Comparison of ENCODE assay signal across 12 cellular contexts in the genomic region with DNA sequence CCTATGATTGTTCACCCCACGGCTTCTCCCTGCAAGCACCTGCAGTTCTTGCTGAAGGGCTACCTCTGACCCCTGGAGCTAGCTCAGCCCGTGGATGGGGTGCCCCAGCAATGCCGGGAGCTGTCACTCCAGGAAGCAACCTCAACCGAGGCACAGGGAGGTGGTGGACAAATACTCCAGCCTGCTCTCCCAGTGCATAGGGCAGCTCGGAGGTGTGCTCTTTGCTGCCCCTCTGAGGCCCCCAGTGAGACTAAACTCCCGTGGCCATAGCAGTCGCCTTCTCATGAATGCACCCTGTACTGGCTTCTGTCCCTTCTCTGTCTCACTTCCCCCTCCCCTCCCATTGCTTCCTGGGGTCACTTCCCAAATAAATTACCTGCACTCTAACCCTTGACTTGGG. TPM values are rescaled to one million over a fixed set of nuclear protein-coding genes. Genes with fewer than 3 reads are reported as not detected.
DNase-seq lines count a peak whose midpoint lies in the region; ATAC-seq, FAIRE-seq and TF ChIP-seq lines count a peak whose summit lies in the region.
"Had no signal": no experiment of that assay in that cellular context is flagged by ENCODE, and none has a peak within 500 bp of the region (broad histone marks: within the 10 kb centered on the region; RNA-seq: fewer than 3 reads in every experiment).

No MANE protein-coding gene starts in this region.

- H3K4me1 ChIP-seq in Caco-2, result no peaks in the 10 kb centered on the region
- no peaks in the 10 kb centered on the region for H3K4me1 ChIP-seq in HAP-1
- no peaks in the 10 kb centered on the region for H3K4me1 ChIP-seq in RWPE2 (ENCODE audit: insufficient read depth, poor library complexity, severe bottlenecking)

- no peaks in the 10 kb centered on the region for H3K27me3 Mint-ChIP-seq in Caco-2 (ENCODE audit: insufficient read depth, unreplicated experiment)
- peaks cover 47% of the 10 kb centered on the region for H3K27me3 Mint-ChIP-seq in stimulated activated memory B cell treated with anti-CD40 and anti-IgM and Interleukin-4, amounts not matched to agents 10 μg/mL and 1 μg/mL and 100 μg/mL, for 72 hours

- H3K4me3 Mint-ChIP-seq in Caco-2 (ENCODE audit: unreplicated experiment), result no peak overlapping the region
- H3K4me3 Mint-ChIP-seq in stimulated activated memory B cell treated with anti-CD40 and anti-IgM and Interleukin-4, amounts not matched to agents 10 μg/mL and 1 μg/mL and 100 μg/mL, for 72 hours, result no peak overlapping the region
- H3K4me3 Mint-ChIP-seq: T-helper 1 cell treated with Interleukin-12 subunit alpha and Interleukin-12 subunit beta and Interleukin-4 antibody, amounts not matched to agents 30 μg/mL and 1 μg/mL, for 36 hours had no signal

- no peaks in the 10 kb centered on the region for H3K36me3 Mint-ChIP-seq in Caco-2 (ENCODE audit: insufficient read depth, unreplicated experiment)
- no peaks in the 10 kb centered on the region for H3K36me3 Mint-ChIP-seq in stimulated activated memory B cell treated with anti-CD40 and anti-IgM and Interleukin-4, amounts not matched to agents 10 μg/mL and 1 μg/mL and 100 μg/mL, for 72 hours

- peak; percentile 33; the same call in 1 of the 3 replicates for ATAC-seq in RWPE2 (ENCODE audit: low read depth)
- no peak for ATAC-seq in stimulated activated memory B cell treated with anti-CD40 and anti-IgM and Interleukin-4, amounts not matched to agents 10 μg/mL and 1 μg/mL and 100 μg/mL, for 72 hours
- no peak for ATAC-seq in HG02981 (IDR thresholded peaks at IDR 0.05; ENCODE audit: unreplicated experiment)

- TF ChIP-seq CTCF in Caco-2 (IDR thresholded peaks at IDR 0.05; ENCODE audit: insufficient read depth in 1 of 2, low read depth in 1 of 2, low read length in 1 of 2, severe bottlenecking in 1 of 2, unreplicated experiment in 1 of 2) (peak; percentile 33 to 64), RWPE2 (IDR thresholded peaks at IDR 0.05; ENCODE audit: poor library complexity, severe bottlenecking) (no peak)

- H3K27ac ChIP-seq in RWPE2 (ENCODE audit: poor library complexity, severe bottlenecking), result no peak overlapping the region
- H3K27ac ChIP-seq: skin epidermis had no signal

- in situ Hi-C loops in HAP-1 (cut with MboI; ENCODE audit: low sequenced_read_pairs), result no loop called here

- CTCF ChIA-PET in Caco-2 (lab: Charles Lee), result interaction anchor here (0.6 to 1.9 kb wide), 3 partner anchors 10 to 41 kb away, joined by 3 to 10 read pairs (median 4); no protein-coding TSS in a partner anchor

- no peak overlapping the region for H3K27ac Mint-ChIP-seq in Caco-2 (ENCODE audit: unreplicated experiment)
- no peak overlapping the region for H3K27ac Mint-ChIP-seq in stimulated activated memory B cell treated with anti-CD40 and anti-IgM and Interleukin-4, amounts not matched to agents 10 μg/mL and 1 μg/mL and 100 μg/mL, for 72 hours
- H3K27ac Mint-ChIP-seq: T-helper 1 cell treated with Interleukin-12 subunit alpha and Interleukin-12 subunit beta and Interleukin-4 antibody, amounts not matched to agents 30 μg/mL and 1 μg/mL, for 36 hours had no signal

- H3K4me1 Mint-ChIP-seq in Caco-2 (ENCODE audit: low read depth, unreplicated experiment), result no peaks in the 10 kb centered on the region
- peaks cover 9% of the 10 kb centered on the region for H3K4me1 Mint-ChIP-seq in stimulated activated memory B cell treated with anti-CD40 and anti-IgM and Interleukin-4, amounts not matched to agents 10 μg/mL and 1 μg/mL and 100 μg/mL, for 72 hours

- no TSS peak for BruUV-seq in Caco-2 (replicated peaks; lab: Mats Ljungman, UMichigan)

- no peak overlapping the region for H3K4me3 ChIP-seq in Caco-2 (ENCODE audit: low read depth, low read length)
- no peak overlapping the region for H3K4me3 ChIP-seq in HAP-1
- no peak overlapping the region for H3K4me3 ChIP-seq in RWPE2 (ENCODE audit: severe bottlenecking)
- H3K4me3 ChIP-seq: skin epidermis had no signal

- H3K36me3 ChIP-seq in Caco-2 (ENCODE audit: control insufficient read depth, insufficient read depth, low read length) (no peaks in the 10 kb centered on the region), HAP-1 (replicated peaks) (no peaks in the 10 kb centered on the region), RWPE2 (ENCODE audit: low read depth) (no peaks in the 10 kb centered on the region)

- intact Hi-C loops in Caco-2 (cut with micrococcal nuclease; ENCODE audit: unreplicated experiment), result no loop called here

- no peak for FAIRE-seq in RCC 7860 (lab: Jason Lieb, UNC)

- H3K9me3 ChIP-seq in Caco-2, result no peaks in the 10 kb centered on the region
- H3K9me3 ChIP-seq in HAP-1, result no peaks in the 10 kb centered on the region
- H3K9me3 ChIP-seq in RWPE2 (ENCODE audit: severe bottlenecking), result no peaks in the 10 kb centered on the region

- POLR2A ChIA-PET in Caco-2 (lab: Charles Lee), result interaction anchor here (0.6 kb wide), 1 partner anchor 84 kb away, joined by 3 read pairs; no protein-coding TSS in a partner anchor

- H3K27me3 ChIP-seq in Caco-2 (replicated peaks; ENCODE audit: control insufficient read depth, insufficient read depth, low read length) (no peaks in the 10 kb centered on the region), HAP-1 (ENCODE audit: low read depth) (no peaks in the 10 kb centered on the region), RWPE2 (ENCODE audit: insufficient read depth, poor library complexity, severe bottlenecking) (no peaks in the 10 kb centered on the region)

- no peaks in the 10 kb centered on the region for H3K9me3 Mint-ChIP-seq in Caco-2 (ENCODE audit: unreplicated experiment)
- H3K9me3 Mint-ChIP-seq in stimulated activated memory B cell treated with anti-CD40 and anti-IgM and Interleukin-4, amounts not matched to agents 10 μg/mL and 1 μg/mL and 100 μg/mL, for 72 hours, result no peaks in the 10 kb centered on the region
- H3K9me3 Mint-ChIP-seq: T-helper 1 cell treated with Interleukin-12 subunit alpha and Interleukin-12 subunit beta and Interleukin-4 antibody, amounts not matched to agents 30 μg/mL and 1 μg/mL, for 36 hours had no signal

- DNase-seq in Caco-2, result peak; percentile 36 to 47
- DNase-seq in HAP-1 (ENCODE audit: low spot score in 2 of 2), result peak; percentile 36 to 64
- peak; percentile 56 for DNase-seq in RWPE2 (ENCODE audit: low spot score)
- peak; percentile 74 for DNase-seq in iPS-NIHi11 (ENCODE audit: low spot score)
- DNase-seq in RCC 7860 (ENCODE audit: low spot score), result no peak
- DNase-seq in germinal center (ENCODE audit: low spot score), result no peak
- DNase-seq: EL, NCI-H446 treated with DMSO at 0.1 percent for 48 hours had no signal

RNA-seq across cellular contexts. Expression of a gene that starts 48.5 kb away (rescaled TPM):
- 1.3 and 1.4 TPM in 2 replicates for total RNA-seq in Caco-2 (2022)

Comparison
In these comparisons a context has a peak if more than half of its experiments do, and no peak if none do; other contexts are left out.
1. DNase-seq: peak in Caco-2 (2 of 2), HAP-1 (2 of 2), RWPE2 (single experiment) and iPS-NIHi11 (single experiment); none in RCC 7860 (single experiment) and germinal center (single experiment).